In the genomic region with DNA sequence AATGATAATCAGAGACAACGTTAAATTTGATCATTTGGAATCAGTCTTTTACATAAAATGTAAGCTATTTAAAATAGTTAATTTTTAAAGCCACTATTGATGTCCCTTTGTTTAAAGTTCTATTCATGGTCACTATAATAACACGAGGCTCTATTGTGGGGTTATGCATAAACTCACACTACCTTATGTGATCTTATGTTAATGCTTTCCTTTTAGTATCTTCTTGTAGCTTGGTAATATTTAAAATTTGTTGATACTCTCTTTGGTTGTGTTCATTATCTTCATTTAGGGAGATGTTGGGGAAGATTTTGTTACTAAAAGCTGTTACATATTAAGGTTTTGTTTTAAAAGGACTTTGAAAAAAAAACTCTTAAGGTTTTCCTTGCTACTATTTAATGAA, we compare ENCODE assay signal across 12 cellular contexts. TPM values are rescaled to one million over a fixed set of nuclear protein-coding genes. Genes with fewer than 3 reads are reported as not detected.
A peak's percentile ranks its signal among the peaks of the same experiment; 100 is the strongest.
DNase-seq lines count a peak whose midpoint lies in the region; ATAC-seq, FAIRE-seq and TF ChIP-seq lines count a peak whose summit lies in the region.
"Had no signal": no experiment of that assay in that cellular context is flagged by ENCODE, and none has a peak within 500 bp of the region (broad histone marks: within the 10 kb centered on the region; RNA-seq: fewer than 3 reads in every experiment).

No MANE protein-coding gene starts in this region.

- H3K9me3 ChIP-seq in heart left ventricle (no peaks in the 10 kb centered on the region), mesenchymal stem cell (ENCODE audit: control insufficient read depth, low read length) (no peaks in the 10 kb centered on the region), upper lobe of right lung (no peaks in the 10 kb centered on the region)

- H2BK15ac ChIP-seq in mesenchymal stem cell (ENCODE audit: low read depth, poor library complexity, severe bottlenecking), result no peak overlapping the region

- no peak overlapping the region for H2BK120ac ChIP-seq in mesenchymal stem cell (ENCODE audit: low read depth, low read length)

- H3K4me3 ChIP-seq in heart left ventricle, result peak overlapping the region; percentile 19 to 58 (median 50)
- no peak overlapping the region for H3K4me3 ChIP-seq in mesenchymal stem cell (ENCODE audit: insufficient read depth in 1 of 2, low read depth in 1 of 2, low read length in 2 of 2)
- peak overlapping the region; percentile 45 for H3K4me3 ChIP-seq in upper lobe of right lung

- H3K9me3 Mint-ChIP-seq in activated T-helper 1 cell treated with anti-CD3 and anti-CD28 coated beads, Interleukin-12 subunit alpha, Interleukin-12 subunit beta, Interleukin-2, Interleukin-4 antibody, amounts not matched to agents 30 ng/mL and 10 ng/mL and 1 ng/mL, durations not matched to agents 14 hours and 24 hours and 36 hours, result no peaks in the 10 kb centered on the region

- H3K23ac ChIP-seq in mesenchymal stem cell (ENCODE audit: low read length in 2 of 2), result no peak overlapping the region

- no peak for DNase-seq in heart left ventricle
- no peak for DNase-seq in left ventricle myocardium superior
- no peak for DNase-seq in activated T-helper 1 cell treated with anti-CD3 and anti-CD28 coated beads, Interleukin-12 subunit alpha, Interleukin-12 subunit beta, Interleukin-2, Interleukin-4 antibody, amounts not matched to agents 30 ng/mL and 10 ng/mL and 1 ng/mL, durations not matched to agents 14 hours and 24 hours and 36 hours (ENCODE audit: low spot score)
- no peak for DNase-seq in mesenchymal stem cell
- DNase-seq in upper lobe of right lung, result no peak
- DNase-seq in stimulated activated CD4-positive, alpha-beta T cell treated with anti-CD3 and anti-CD28 coated beads, Interleukin-4, amount 100 ng/mL, for 1 hour, result no peak
- DNase-seq in GM19239 (ENCODE audit: insufficient read length, low spot score), result no peak
- DNase-seq: cerebellar nuclear complex; stimulated activated CD8-positive, alpha-beta memory T cell treated with anti-CD3 and anti-CD28 coated beads, Interleukin-4, amount 100 ng/mL, for 48 hours had no signal

- H4K91ac ChIP-seq in mesenchymal stem cell (ENCODE audit: low read length), result no peak overlapping the region

- peak overlapping the region; percentile 76 for H3K9ac ChIP-seq in mesenchymal stem cell (ENCODE audit: low read length)

- peak overlapping the region in 11 of 12 donors; percentile 32 to 78 (median 75) for H3K27ac ChIP-seq in heart left ventricle
- no peak overlapping the region for H3K27ac ChIP-seq in mesenchymal stem cell (ENCODE audit: low read length, poor library complexity, severe bottlenecking)
- peak overlapping the region; percentile 13 for H3K27ac ChIP-seq in upper lobe of right lung

- no peak overlapping the region for H3K14ac ChIP-seq in mesenchymal stem cell (ENCODE audit: low read length in 2 of 2)

- peaks cover 1% of the 10 kb centered on the region for H3K36me3 Mint-ChIP-seq in activated T-helper 1 cell treated with anti-CD3 and anti-CD28 coated beads, Interleukin-12 subunit alpha, Interleukin-12 subunit beta, Interleukin-2, Interleukin-4 antibody, amounts not matched to agents 30 ng/mL and 10 ng/mL and 1 ng/mL, durations not matched to agents 14 hours and 24 hours and 36 hours (ENCODE audit: low read depth)

- 35 to 45% (median 40%) methylated on average over 2 of the region's 2 CpGs for whole genome bisulfite sequencing in heart left ventricle, 4 donors
- no CpG with 5 or more reads among the region's 2 CpGs for WGBS in mesenchymal stem cell

- no peak for TF ChIP-seq POLR2A in heart left ventricle (IDR thresholded peaks at IDR 0.05)

- TF ChIP-seq CTCF in heart left ventricle (IDR thresholded peaks at IDR 0.05) (no peak), upper lobe of right lung (IDR thresholded peaks at IDR 0.05) (no peak)

- no peak overlapping the region for H4K8ac ChIP-seq in mesenchymal stem cell (ENCODE audit: low read length)

- peaks cover 40% of the 10 kb centered on the region for H3K4me1 Mint-ChIP-seq in activated T-helper 1 cell treated with anti-CD3 and anti-CD28 coated beads, Interleukin-12 subunit alpha, Interleukin-12 subunit beta, Interleukin-2, Interleukin-4 antibody, amounts not matched to agents 30 ng/mL and 10 ng/mL and 1 ng/mL, durations not matched to agents 14 hours and 24 hours and 36 hours (ENCODE audit: low read depth)

- H3K27ac Mint-ChIP-seq in activated T-helper 1 cell treated with anti-CD3 and anti-CD28 coated beads, Interleukin-12 subunit alpha, Interleukin-12 subunit beta, Interleukin-2, Interleukin-4 antibody, amounts not matched to agents 30 ng/mL and 10 ng/mL and 1 ng/mL, durations not matched to agents 14 hours and 24 hours and 36 hours, result no peak overlapping the region

- peaks cover 0 to 60% (median 26%) of the 10 kb centered on the region in 12 donors for H3K4me1 ChIP-seq in heart left ventricle
- no peaks in the 10 kb centered on the region for H3K4me1 ChIP-seq in mesenchymal stem cell (ENCODE audit: control insufficient read depth, insufficient read depth, low read depth, low read length)
- H3K4me1 ChIP-seq in upper lobe of right lung, result peaks cover 28% of the 10 kb centered on the region

- H3K36me3 ChIP-seq in heart left ventricle (no peaks in the 10 kb centered on the region), mesenchymal stem cell (ENCODE audit: control insufficient read depth in 1 of 2, insufficient read depth in 2 of 2, low read depth in 1 of 2, low read length in 2 of 2) (no peaks in the 10 kb centered on the region), upper lobe of right lung (no peaks in the 10 kb centered on the region)

- peaks cover 4% of the 10 kb centered on the region for H3K79me1 ChIP-seq in mesenchymal stem cell (replicated peaks; ENCODE audit: low read length, poor library complexity, severe bottlenecking)

- H2BK12ac ChIP-seq in mesenchymal stem cell (ENCODE audit: low read length in 2 of 2), result no peak overlapping the region

- ATAC-seq in heart left ventricle (no peak), left ventricle myocardium superior (no peak), upper lobe of right lung (no peak), GM18861 (IDR thresholded peaks at IDR 0.05; ENCODE audit: unreplicated experiment) (no peak)

- H3K27me3 ChIP-seq in heart left ventricle (no peaks in the 10 kb centered on the region), mesenchymal stem cell (ENCODE audit: control insufficient read depth in 1 of 2, insufficient read depth in 1 of 2, low read length in 2 of 2) (no peaks in the 10 kb centered on the region), upper lobe of right lung (no peaks in the 10 kb centered on the region)

- H3K27me3 Mint-ChIP-seq in activated T-helper 1 cell treated with anti-CD3 and anti-CD28 coated beads, Interleukin-12 subunit alpha, Interleukin-12 subunit beta, Interleukin-2, Interleukin-4 antibody, amounts not matched to agents 30 ng/mL and 10 ng/mL and 1 ng/mL, durations not matched to agents 14 hours and 24 hours and 36 hours (ENCODE audit: insufficient read depth), result no peaks in the 10 kb centered on the region

- no peak for FAIRE-seq in GM19239 (lab: Jason Lieb, UNC)
- FAIRE-seq: GM12891 had no signal

- H3K18ac ChIP-seq in mesenchymal stem cell (ENCODE audit: low read depth in 1 of 2, low read length in 2 of 2), result no peak overlapping the region

- H2AFZ ChIP-seq in mesenchymal stem cell (ENCODE audit: low read depth, low read length), result no peak overlapping the region

- H3K4me2 ChIP-seq in mesenchymal stem cell (ENCODE audit: low read length, poor library complexity, severe bottlenecking), result no peak overlapping the region

- peak overlapping the region; percentile 44 for H3K4me3 Mint-ChIP-seq in activated T-helper 1 cell treated with anti-CD3 and anti-CD28 coated beads, Interleukin-12 subunit alpha, Interleukin-12 subunit beta, Interleukin-2, Interleukin-4 antibody, amounts not matched to agents 30 ng/mL and 10 ng/mL and 1 ng/mL, durations not matched to agents 14 hours and 24 hours and 36 hours

- H2BK5ac ChIP-seq in mesenchymal stem cell (ENCODE audit: low read depth, low read length, poor library complexity, severe bottlenecking), result no peak overlapping the region

- intact Hi-C loops in heart left ventricle (cut with DNase I), result loop anchor here in 8 of 10 donors (5.0 to 10.0 kb wide), 11 partner anchors 150 to 1110 kb away; no protein-coding TSS in a partner anchor
- intact Hi-C loops in left ventricle myocardium superior (cut with micrococcal nuclease), result no loop called here
- intact Hi-C loops in activated T-helper 1 cell treated with anti-CD3 and anti-CD28 coated beads, Interleukin-12 subunit alpha, Interleukin-12 subunit beta, Interleukin-2, Interleukin-4 antibody, amounts not matched to agents 30 ng/mL and 10 ng/mL and 1 ng/mL, durations not matched to agents 14 hours and 24 hours and 36 hours (cut with micrococcal nuclease), result loop anchor here (10.0 kb wide), 1 partner anchor 520 kb away; no protein-coding TSS in a partner anchor
- intact Hi-C loops in upper lobe of right lung (cut with DNase I), result no loop called here

- no peak overlapping the region for H2AK5ac ChIP-seq in mesenchymal stem cell (ENCODE audit: low read length, severe bottlenecking)

- H3K4ac ChIP-seq in mesenchymal stem cell (ENCODE audit: low read depth in 1 of 2, low read length in 2 of 2), result no peak overlapping the region

RNA-seq across cellular contexts. Expression of a gene that starts 1.2 kb away (rescaled TPM):
- total RNA-seq in heart left ventricle (10 to 100 TPM; 22.5 to 67.0 (median 54.5) TPM), left ventricle myocardium superior (83.4 TPM), upper lobe of right lung (6.8 TPM)
- polyA plus RNA-seq in heart left ventricle, result 10 to 100 TPM; 14.6 to 39.4 TPM
- total RNA-seq in activated T-helper 1 cell treated with anti-CD3 and anti-CD28 coated beads, Interleukin-12 subunit alpha, Interleukin-12 subunit beta, Interleukin-2, Interleukin-4 antibody, amounts not matched to agents 30 ng/mL and 10 ng/mL and 1 ng/mL, durations not matched to agents 14 hours and 24 hours and 36 hours, result 0.13 TPM in 1 of 2 replicates, not detected in the other
- polyA plus RNA-seq in mesenchymal stem cell (2013, experiment 1 of 2), result 1.2 TPM
- polyA plus RNA-seq in mesenchymal stem cell (2013, experiment 2 of 2), result 1.2 TPM
- total RNA-seq: MCF 10A had no signal

Comparison
In these comparisons a context has a peak if more than half of its experiments do, and no peak if none do; other contexts are left out.
1. intact Hi-C loops: an anchor here in heart left ventricle (5.0 to 10.0 kb wide) and activated T-helper 1 cell treated with anti-CD3 and anti-CD28 coated beads, Interleukin-12 subunit alpha, Interleukin-12 subunit beta, Interleukin-2, Interleukin-4 antibody, amounts not matched to agents 30 ng/mL and 10 ng/mL and 1 ng/mL, durations not matched to agents 14 hours and 24 hours and 36 hours (10.0 kb wide); none called in left ventricle myocardium superior and upper lobe of right lung.
2. H3K4me3 ChIP-seq: peak in heart left ventricle (12 of 12) and upper lobe of right lung (single experiment); none in mesenchymal stem cell (0 of 2).